In the genomic region with DNA sequence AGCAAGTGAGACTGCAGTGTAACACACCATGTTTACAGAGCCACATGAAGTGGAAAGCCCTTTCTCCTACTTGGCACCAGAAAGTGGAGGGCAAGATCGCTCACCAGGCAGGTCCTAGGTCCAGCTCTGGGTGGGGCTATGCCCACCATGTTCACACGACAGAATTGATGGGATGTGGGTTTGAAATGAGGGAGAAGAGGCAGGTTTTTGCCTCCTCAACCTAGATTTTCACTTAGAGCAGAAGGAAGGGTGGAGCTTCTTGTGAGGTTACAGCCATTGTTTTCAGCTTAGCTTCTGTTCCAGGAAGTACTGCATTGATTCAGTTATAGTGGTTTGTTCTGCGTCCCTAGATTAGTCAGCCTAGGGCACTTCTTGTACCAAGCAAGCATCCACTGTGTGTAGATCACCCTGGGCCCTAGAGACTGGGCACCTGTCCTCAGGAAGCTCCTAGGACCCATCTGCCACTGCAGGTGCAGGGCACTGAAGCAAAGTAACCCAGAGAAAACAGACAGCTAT, we compare ENCODE assay signal across 1 cellular context.
TF ChIP-seq lines count a peak whose summit lies in the region.

No MANE protein-coding gene starts in this region.

TF ChIP-seq in GM12878, 131 proteins besides CTCF, POLR2A, EP300 and RAD21 (continued from another document and continues in another):
- TF ChIP-seq, protein P1, sequence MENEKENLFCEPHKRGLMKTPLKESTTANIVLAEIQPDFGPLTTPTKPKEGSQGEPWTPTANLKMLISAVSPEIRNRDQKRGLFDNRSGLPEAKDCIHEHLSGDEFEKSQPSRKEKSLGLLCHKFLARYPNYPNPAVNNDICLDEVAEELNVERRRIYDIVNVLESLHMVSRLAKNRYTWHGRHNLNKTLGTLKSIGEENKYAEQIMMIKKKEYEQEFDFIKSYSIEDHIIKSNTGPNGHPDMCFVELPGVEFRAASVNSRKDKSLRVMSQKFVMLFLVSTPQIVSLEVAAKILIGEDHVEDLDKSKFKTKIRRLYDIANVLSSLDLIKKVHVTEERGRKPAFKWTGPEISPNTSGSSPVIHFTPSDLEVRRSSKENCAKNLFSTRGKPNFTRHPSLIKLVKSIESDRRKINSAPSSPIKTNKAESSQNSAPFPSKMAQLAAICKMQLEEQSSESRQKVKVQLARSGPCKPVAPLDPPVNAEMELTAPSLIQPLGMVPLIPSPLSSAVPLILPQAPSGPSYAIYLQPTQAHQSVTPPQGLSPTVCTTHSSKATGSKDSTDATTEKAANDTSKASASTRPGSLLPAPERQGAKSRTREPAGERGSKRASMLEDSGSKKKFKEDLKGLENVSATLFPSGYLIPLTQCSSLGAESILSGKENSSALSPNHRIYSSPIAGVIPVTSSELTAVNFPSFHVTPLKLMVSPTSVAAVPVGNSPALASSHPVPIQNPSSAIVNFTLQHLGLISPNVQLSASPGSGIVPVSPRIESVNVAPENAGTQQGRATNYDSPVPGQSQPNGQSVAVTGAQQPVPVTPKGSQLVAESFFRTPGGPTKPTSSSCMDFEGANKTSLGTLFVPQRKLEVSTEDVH (IDR thresholded peaks at IDR 0.05; ENCODE audit: low read depth, partially characterized antibody): no peak
- TF ChIP-seq, protein P2, sequence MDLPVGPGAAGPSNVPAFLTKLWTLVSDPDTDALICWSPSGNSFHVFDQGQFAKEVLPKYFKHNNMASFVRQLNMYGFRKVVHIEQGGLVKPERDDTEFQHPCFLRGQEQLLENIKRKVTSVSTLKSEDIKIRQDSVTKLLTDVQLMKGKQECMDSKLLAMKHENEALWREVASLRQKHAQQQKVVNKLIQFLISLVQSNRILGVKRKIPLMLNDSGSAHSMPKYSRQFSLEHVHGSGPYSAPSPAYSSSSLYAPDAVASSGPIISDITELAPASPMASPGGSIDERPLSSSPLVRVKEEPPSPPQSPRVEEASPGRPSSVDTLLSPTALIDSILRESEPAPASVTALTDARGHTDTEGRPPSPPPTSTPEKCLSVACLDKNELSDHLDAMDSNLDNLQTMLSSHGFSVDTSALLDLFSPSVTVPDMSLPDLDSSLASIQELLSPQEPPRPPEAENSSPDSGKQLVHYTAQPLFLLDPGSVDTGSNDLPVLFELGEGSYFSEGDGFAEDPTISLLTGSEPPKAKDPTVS (IDR thresholded peaks at IDR 0.05; ENCODE audit: low read depth, low read length): no peak
- TF ChIP-seq LARP7 (IDR thresholded peaks at IDR 0.05) (0 out of 2 replicates have a peak, but pooled peaks have one; percentile 46), SUPT20H (IDR thresholded peaks at IDR 0.05; ENCODE audit: borderline replicate concordance, control insufficient read depth, low read depth, low read length) (no peak), CREB1 (IDR thresholded peaks at IDR 0.05; ENCODE audit: low read depth) (no peak), GABPA (IDR thresholded peaks at IDR 0.05; ENCODE audit: low read depth) (no peak), ZNF384 (IDR thresholded peaks at IDR 0.05; ENCODE audit: borderline replicate concordance, low read depth, low read length) (no peak), SREBF2 (IDR thresholded peaks at IDR 0.05; ENCODE audit: low read length) (no peak), CHD2 (IDR thresholded peaks at IDR 0.05; ENCODE audit: borderline replicate concordance, low read depth, low read length) (0 out of 2 replicates have a peak, but pooled peaks have one; percentile 32), TCF3 (IDR thresholded peaks at IDR 0.05; ENCODE audit: borderline replicate concordance, insufficient read depth, low read depth, low read length) (no peak), MXI1 (IDR thresholded peaks at IDR 0.05; ENCODE audit: low read depth, low read length) (no peak), RAD51 (IDR thresholded peaks at IDR 0.05) (no peak), FOXK2 (IDR thresholded peaks at IDR 0.05) (no peak), ZNF207 (IDR thresholded peaks at IDR 0.05; ENCODE audit: borderline replicate concordance) (no peak), EGR1 (IDR thresholded peaks at IDR 0.05; ENCODE audit: borderline replicate concordance in 1 of 2, low read depth in 2 of 2, low read length in 2 of 2) (no peak), STAT1 (conservative IDR thresholded peaks at IDR 0.05) (0 out of 2 replicates have a peak, but pooled peaks have one; percentile 58), MEF2B (IDR thresholded peaks at IDR 0.05; ENCODE audit: partially characterized antibody, poor library complexity, severe bottlenecking) (no peak), TAF1 (IDR thresholded peaks at IDR 0.05; ENCODE audit: borderline replicate concordance, low read depth, low read length) (0 out of 2 replicates have a peak, but pooled peaks have one; percentile 23), JUNB (IDR thresholded peaks at IDR 0.05) (peak; percentile 61), ZNF24 (IDR thresholded peaks at IDR 0.05) (peak; percentile 92), POU2F2 (IDR thresholded peaks at IDR 0.05; ENCODE audit: borderline replicate concordance, low read depth, low read length) (no peak; the same call in 2 of the 3 replicates), SMARCA5 (IDR thresholded peaks at IDR 0.05) (0 out of 2 replicates have a peak, but pooled peaks have one; percentile 57), MTA3 (IDR thresholded peaks at IDR 0.05; ENCODE audit: borderline replicate concordance, low read length) (0 out of 2 replicates have a peak, but pooled peaks have one; percentile 43), MYB (IDR thresholded peaks at IDR 0.05; ENCODE audit: borderline replicate concordance, low read depth, low read length) (no peak), KDM1A (IDR thresholded peaks at IDR 0.05; ENCODE audit: borderline replicate concordance) (no peak), MTA2 (IDR thresholded peaks at IDR 0.05; ENCODE audit: low read depth) (no peak)
- TF ChIP-seq, protein P3, sequence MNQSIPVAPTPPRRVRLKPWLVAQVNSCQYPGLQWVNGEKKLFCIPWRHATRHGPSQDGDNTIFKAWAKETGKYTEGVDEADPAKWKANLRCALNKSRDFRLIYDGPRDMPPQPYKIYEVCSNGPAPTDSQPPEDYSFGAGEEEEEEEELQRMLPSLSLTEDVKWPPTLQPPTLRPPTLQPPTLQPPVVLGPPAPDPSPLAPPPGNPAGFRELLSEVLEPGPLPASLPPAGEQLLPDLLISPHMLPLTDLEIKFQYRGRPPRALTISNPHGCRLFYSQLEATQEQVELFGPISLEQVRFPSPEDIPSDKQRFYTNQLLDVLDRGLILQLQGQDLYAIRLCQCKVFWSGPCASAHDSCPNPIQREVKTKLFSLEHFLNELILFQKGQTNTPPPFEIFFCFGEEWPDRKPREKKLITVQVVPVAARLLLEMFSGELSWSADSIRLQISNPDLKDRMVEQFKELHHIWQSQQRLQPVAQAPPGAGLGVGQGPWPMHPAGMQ (IDR thresholded peaks at IDR 0.05; ENCODE audit: borderline replicate concordance): no peak
- TF ChIP-seq, protein P4, sequence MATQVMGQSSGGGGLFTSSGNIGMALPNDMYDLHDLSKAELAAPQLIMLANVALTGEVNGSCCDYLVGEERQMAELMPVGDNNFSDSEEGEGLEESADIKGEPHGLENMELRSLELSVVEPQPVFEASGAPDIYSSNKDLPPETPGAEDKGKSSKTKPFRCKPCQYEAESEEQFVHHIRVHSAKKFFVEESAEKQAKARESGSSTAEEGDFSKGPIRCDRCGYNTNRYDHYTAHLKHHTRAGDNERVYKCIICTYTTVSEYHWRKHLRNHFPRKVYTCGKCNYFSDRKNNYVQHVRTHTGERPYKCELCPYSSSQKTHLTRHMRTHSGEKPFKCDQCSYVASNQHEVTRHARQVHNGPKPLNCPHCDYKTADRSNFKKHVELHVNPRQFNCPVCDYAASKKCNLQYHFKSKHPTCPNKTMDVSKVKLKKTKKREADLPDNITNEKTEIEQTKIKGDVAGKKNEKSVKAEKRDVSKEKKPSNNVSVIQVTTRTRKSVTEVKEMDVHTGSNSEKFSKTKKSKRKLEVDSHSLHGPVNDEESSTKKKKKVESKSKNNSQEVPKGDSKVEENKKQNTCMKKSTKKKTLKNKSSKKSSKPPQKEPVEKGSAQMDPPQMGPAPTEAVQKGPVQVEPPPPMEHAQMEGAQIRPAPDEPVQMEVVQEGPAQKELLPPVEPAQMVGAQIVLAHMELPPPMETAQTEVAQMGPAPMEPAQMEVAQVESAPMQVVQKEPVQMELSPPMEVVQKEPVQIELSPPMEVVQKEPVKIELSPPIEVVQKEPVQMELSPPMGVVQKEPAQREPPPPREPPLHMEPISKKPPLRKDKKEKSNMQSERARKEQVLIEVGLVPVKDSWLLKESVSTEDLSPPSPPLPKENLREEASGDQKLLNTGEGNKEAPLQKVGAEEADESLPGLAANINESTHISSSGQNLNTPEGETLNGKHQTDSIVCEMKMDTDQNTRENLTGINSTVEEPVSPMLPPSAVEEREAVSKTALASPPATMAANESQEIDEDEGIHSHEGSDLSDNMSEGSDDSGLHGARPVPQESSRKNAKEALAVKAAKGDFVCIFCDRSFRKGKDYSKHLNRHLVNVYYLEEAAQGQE (IDR thresholded peaks at IDR 0.05; ENCODE audit: low read depth, low read length): no peak
- TF ChIP-seq, protein P5, sequence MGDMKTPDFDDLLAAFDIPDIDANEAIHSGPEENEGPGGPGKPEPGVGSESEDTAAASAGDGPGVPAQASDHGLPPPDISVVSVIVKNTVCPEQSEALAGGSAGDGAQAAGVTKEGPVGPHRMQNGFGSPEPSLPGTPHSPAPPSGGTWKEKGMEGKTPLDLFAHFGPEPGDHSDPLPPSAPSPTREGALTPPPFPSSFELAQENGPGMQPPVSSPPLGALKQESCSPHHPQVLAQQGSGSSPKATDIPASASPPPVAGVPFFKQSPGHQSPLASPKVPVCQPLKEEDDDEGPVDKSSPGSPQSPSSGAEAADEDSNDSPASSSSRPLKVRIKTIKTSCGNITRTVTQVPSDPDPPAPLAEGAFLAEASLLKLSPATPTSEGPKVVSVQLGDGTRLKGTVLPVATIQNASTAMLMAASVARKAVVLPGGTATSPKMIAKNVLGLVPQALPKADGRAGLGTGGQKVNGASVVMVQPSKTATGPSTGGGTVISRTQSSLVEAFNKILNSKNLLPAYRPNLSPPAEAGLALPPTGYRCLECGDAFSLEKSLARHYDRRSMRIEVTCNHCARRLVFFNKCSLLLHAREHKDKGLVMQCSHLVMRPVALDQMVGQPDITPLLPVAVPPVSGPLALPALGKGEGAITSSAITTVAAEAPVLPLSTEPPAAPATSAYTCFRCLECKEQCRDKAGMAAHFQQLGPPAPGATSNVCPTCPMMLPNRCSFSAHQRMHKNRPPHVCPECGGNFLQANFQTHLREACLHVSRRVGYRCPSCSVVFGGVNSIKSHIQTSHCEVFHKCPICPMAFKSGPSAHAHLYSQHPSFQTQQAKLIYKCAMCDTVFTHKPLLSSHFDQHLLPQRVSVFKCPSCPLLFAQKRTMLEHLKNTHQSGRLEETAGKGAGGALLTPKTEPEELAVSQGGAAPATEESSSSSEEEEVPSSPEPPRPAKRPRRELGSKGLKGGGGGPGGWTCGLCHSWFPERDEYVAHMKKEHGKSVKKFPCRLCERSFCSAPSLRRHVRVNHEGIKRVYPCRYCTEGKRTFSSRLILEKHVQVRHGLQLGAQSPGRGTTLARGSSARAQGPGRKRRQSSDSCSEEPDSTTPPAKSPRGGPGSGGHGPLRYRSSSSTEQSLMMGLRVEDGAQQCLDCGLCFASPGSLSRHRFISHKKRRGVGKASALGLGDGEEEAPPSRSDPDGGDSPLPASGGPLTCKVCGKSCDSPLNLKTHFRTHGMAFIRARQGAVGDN (IDR thresholded peaks at IDR 0.05): peak; percentile 67
- TF ChIP-seq, protein P6, sequence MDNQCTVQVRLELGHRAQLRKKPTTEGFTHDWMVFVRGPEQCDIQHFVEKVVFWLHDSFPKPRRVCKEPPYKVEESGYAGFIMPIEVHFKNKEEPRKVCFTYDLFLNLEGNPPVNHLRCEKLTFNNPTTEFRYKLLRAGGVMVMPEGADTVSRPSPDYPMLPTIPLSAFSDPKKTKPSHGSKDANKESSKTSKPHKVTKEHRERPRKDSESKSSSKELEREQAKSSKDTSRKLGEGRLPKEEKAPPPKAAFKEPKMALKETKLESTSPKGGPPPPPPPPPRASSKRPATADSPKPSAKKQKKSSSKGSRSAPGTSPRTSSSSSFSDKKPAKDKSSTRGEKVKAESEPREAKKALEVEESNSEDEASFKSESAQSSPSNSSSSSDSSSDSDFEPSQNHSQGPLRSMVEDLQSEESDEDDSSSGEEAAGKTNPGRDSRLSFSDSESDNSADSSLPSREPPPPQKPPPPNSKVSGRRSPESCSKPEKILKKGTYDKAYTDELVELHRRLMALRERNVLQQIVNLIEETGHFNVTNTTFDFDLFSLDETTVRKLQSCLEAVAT (IDR thresholded peaks at IDR 0.05): peak; percentile 67
- TF ChIP-seq, protein P7, sequence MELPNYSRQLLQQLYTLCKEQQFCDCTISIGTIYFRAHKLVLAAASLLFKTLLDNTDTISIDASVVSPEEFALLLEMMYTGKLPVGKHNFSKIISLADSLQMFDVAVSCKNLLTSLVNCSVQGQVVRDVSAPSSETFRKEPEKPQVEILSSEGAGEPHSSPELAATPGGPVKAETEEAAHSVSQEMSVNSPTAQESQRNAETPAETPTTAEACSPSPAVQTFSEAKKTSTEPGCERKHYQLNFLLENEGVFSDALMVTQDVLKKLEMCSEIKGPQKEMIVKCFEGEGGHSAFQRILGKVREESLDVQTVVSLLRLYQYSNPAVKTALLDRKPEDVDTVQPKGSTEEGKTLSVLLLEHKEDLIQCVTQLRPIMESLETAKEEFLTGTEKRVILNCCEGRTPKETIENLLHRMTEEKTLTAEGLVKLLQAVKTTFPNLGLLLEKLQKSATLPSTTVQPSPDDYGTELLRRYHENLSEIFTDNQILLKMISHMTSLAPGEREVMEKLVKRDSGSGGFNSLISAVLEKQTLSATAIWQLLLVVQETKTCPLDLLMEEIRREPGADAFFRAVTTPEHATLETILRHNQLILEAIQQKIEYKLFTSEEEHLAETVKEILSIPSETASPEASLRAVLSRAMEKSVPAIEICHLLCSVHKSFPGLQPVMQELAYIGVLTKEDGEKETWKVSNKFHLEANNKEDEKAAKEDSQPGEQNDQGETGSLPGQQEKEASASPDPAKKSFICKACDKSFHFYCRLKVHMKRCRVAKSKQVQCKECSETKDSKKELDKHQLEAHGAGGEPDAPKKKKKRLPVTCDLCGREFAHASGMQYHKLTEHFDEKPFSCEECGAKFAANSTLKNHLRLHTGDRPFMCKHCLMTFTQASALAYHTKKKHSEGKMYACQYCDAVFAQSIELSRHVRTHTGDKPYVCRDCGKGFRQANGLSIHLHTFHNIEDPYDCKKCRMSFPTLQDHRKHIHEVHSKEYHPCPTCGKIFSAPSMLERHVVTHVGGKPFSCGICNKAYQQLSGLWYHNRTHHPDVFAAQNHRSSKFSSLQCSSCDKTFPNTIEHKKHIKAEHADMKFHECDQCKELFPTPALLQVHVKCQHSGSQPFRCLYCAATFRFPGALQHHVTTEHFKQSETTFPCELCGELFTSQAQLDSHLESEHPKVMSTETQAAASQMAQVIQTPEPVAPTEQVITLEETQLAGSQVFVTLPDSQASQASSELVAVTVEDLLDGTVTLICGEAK (IDR thresholded peaks at IDR 0.05; ENCODE audit: borderline replicate concordance): no peak
- TF ChIP-seq, protein P8, sequence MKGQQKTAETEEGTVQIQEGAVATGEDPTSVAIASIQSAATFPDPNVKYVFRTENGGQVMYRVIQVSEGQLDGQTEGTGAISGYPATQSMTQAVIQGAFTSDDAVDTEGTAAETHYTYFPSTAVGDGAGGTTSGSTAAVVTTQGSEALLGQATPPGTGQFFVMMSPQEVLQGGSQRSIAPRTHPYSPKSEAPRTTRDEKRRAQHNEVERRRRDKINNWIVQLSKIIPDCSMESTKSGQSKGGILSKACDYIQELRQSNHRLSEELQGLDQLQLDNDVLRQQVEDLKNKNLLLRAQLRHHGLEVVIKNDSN (IDR thresholded peaks at IDR 0.05; ENCODE audit: borderline replicate concordance, extremely low read length, insufficient read depth, low read depth, low read length): no peak
- TF ChIP-seq, protein P9, sequence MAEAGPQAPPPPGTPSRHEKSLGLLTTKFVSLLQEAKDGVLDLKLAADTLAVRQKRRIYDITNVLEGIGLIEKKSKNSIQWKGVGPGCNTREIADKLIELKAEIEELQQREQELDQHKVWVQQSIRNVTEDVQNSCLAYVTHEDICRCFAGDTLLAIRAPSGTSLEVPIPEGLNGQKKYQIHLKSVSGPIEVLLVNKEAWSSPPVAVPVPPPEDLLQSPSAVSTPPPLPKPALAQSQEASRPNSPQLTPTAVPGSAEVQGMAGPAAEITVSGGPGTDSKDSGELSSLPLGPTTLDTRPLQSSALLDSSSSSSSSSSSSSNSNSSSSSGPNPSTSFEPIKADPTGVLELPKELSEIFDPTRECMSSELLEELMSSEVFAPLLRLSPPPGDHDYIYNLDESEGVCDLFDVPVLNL (IDR thresholded peaks at IDR 0.05; ENCODE audit: low read depth, low read length): no peak
